ENCODE assay signal across 1 cellular context in the genomic region with DNA sequence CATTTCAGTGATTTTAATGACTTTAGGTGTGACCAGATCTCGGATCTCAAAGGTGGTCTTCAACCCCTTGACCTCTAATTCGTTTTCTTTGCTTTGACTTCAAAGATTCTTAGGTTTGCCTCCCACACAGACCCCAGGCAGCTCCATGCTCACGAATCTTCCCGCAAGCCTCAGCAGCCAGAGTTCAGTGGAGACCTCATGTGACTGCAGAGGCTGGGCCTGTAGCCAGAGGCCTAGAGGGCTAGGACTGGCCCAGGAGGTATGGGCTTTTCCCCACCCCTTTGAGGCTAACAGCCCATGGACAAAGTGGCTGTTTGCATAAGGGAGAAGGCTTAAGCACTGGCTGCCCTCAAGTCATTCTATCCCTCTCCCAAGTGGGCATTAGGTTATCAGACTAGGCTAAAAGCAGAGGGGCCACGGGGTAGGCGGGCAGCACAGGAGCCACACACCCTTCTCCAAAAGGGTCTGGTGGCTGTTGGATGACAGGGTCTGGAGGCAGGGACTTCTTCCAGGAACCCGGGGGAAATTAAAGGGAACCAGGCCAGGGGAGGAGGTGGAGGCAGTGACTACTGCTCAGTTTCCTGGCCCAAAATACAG.
TF ChIP-seq lines count a peak whose summit lies in the region.

No MANE protein-coding gene starts in this region.

TF ChIP-seq in HepG2, 621 proteins besides CTCF, POLR2A, EP300 and RAD21:
- peak; percentile 31 for TF ChIP-seq U2AF1 (optimal IDR thresholded peaks at IDR 0.05; ENCODE audit: low read depth, low read length)
- no peak for TF ChIP-seq NFYB (CRISPR knock-in tag; IDR thresholded peaks at IDR 0.05)
- TF ChIP-seq, protein P1, sequence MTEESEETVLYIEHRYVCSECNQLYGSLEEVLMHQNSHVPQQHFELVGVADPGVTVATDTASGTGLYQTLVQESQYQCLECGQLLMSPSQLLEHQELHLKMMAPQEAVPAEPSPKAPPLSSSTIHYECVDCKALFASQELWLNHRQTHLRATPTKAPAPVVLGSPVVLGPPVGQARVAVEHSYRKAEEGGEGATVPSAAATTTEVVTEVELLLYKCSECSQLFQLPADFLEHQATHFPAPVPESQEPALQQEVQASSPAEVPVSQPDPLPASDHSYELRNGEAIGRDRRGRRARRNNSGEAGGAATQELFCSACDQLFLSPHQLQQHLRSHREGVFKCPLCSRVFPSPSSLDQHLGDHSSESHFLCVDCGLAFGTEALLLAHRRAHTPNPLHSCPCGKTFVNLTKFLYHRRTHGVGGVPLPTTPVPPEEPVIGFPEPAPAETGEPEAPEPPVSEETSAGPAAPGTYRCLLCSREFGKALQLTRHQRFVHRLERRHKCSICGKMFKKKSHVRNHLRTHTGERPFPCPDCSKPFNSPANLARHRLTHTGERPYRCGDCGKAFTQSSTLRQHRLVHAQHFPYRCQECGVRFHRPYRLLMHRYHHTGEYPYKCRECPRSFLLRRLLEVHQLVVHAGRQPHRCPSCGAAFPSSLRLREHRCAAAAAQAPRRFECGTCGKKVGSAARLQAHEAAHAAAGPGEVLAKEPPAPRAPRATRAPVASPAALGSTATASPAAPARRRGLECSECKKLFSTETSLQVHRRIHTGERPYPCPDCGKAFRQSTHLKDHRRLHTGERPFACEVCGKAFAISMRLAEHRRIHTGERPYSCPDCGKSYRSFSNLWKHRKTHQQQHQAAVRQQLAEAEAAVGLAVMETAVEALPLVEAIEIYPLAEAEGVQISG (CRISPR knock-in tag; IDR thresholded peaks at IDR 0.05): no peak
- no peak for TF ChIP-seq IKZF4 (CRISPR knock-in tag; IDR thresholded peaks at IDR 0.05; ENCODE audit: borderline replicate concordance, low read depth, not compliant biosample characterization)
- TF ChIP-seq, protein P2, sequence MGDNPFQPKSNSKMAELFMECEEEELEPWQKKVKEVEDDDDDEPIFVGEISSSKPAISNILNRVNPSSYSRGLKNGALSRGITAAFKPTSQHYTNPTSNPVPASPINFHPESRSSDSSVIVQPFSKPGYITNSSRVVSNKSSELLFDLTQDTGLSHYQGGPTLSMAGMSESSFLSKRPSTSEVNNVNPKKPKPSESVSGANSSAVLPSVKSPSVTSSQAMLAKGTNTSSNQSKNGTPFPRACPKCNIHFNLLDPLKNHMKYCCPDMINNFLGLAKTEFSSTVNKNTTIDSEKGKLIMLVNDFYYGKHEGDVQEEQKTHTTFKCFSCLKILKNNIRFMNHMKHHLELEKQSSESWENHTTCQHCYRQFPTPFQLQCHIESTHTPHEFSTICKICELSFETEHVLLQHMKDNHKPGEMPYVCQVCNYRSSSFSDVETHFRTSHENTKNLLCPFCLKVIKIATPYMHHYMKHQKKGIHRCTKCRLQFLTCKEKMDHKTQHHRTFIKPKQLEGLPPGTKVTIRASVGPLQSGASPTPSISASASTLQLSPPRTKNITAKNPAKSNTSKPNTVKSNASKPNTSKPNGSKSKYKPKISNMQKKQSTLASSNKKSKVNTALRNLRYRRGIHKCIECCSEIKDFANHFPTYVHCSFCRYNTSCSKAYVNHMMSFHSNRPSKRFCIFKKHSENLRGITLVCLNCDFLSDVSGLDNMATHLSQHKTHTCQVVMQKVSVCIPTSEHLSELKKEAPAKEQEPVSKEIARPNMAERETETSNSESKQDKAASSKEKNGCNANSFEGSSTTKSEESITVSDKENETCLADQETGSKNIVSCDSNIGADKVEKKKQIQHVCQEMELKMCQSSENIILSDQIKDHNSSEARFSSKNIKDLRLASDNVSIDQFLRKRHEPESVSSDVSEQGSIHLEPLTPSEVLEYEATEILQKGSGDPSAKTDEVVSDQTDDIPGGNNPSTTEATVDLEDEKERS (CRISPR knock-in tag; IDR thresholded peaks at IDR 0.05): no peak
- no peak for TF ChIP-seq AGO1 (IDR thresholded peaks at IDR 0.05; ENCODE audit: low read depth, low read length, poor library complexity, severe bottlenecking)
- TF ChIP-seq KAT8 (CRISPR knock-in tag; IDR thresholded peaks at IDR 0.05): no peak
- no peak for TF ChIP-seq JUND (CRISPR knock-in tag; IDR thresholded peaks at IDR 0.05)
- no peak for TF ChIP-seq ZNF256 (CRISPR knock-in tag; conservative IDR thresholded peaks at IDR 0.05)
- TF ChIP-seq, protein P3, sequence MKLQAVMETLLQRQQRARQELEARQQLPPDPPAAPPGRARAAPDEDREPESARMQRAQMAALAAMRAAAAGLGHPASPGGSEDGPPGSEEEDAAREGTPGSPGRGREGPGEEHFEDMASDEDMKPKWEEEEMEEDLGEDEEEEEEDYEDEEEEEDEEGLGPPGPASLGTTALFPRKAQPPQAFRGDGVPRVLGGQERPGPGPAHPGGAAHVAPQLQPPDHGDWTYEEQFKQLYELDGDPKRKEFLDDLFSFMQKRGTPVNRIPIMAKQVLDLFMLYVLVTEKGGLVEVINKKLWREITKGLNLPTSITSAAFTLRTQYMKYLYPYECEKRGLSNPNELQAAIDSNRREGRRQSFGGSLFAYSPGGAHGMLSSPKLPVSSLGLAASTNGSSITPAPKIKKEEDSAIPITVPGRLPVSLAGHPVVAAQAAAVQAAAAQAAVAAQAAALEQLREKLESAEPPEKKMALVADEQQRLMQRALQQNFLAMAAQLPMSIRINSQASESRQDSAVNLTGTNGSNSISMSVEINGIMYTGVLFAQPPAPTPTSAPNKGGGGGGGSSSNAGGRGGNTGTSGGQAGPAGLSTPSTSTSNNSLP (IDR thresholded peaks at IDR 0.05; ENCODE audit: low read depth, low read length): no peak
- TF ChIP-seq, protein P4, sequence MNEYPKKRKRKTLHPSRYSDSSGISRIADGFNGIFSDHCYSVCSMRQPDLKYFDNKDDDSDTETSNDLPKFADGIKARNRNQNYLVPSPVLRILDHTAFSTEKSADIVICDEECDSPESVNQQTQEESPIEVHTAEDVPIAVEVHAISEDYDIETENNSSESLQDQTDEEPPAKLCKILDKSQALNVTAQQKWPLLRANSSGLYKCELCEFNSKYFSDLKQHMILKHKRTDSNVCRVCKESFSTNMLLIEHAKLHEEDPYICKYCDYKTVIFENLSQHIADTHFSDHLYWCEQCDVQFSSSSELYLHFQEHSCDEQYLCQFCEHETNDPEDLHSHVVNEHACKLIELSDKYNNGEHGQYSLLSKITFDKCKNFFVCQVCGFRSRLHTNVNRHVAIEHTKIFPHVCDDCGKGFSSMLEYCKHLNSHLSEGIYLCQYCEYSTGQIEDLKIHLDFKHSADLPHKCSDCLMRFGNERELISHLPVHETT (CRISPR knock-in tag; conservative IDR thresholded peaks at IDR 0.05): no peak
- TF ChIP-seq YEATS4 (CRISPR knock-in tag; IDR thresholded peaks at IDR 0.05; ENCODE audit: borderline replicate concordance): no peak
- no peak for TF ChIP-seq RBAK (CRISPR knock-in tag; IDR thresholded peaks at IDR 0.05)
- TF ChIP-seq, protein P5, sequence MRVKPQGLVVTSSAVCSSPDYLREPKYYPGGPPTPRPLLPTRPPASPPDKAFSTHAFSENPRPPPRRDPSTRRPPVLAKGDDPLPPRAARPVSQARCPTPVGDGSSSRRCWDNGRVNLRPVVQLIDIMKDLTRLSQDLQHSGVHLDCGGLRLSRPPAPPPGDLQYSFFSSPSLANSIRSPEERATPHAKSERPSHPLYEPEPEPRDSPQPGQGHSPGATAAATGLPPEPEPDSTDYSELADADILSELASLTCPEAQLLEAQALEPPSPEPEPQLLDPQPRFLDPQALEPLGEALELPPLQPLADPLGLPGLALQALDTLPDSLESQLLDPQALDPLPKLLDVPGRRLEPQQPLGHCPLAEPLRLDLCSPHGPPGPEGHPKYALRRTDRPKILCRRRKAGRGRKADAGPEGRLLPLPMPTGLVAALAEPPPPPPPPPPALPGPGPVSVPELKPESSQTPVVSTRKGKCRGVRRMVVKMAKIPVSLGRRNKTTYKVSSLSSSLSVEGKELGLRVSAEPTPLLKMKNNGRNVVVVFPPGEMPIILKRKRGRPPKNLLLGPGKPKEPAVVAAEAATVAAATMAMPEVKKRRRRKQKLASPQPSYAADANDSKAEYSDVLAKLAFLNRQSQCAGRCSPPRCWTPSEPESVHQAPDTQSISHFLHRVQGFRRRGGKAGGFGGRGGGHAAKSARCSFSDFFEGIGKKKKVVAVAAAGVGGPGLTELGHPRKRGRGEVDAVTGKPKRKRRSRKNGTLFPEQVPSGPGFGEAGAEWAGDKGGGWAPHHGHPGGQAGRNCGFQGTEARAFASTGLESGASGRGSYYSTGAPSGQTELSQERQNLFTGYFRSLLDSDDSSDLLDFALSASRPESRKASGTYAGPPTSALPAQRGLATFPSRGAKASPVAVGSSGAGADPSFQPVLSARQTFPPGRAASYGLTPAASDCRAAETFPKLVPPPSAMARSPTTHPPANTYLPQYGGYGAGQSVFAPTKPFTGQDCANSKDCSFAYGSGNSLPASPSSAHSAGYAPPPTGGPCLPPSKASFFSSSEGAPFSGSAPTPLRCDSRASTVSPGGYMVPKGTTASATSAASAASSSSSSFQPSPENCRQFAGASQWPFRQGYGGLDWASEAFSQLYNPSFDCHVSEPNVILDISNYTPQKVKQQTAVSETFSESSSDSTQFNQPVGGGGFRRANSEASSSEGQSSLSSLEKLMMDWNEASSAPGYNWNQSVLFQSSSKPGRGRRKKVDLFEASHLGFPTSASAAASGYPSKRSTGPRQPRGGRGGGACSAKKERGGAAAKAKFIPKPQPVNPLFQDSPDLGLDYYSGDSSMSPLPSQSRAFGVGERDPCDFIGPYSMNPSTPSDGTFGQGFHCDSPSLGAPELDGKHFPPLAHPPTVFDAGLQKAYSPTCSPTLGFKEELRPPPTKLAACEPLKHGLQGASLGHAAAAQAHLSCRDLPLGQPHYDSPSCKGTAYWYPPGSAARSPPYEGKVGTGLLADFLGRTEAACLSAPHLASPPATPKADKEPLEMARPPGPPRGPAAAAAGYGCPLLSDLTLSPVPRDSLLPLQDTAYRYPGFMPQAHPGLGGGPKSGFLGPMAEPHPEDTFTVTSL (CRISPR knock-in tag; IDR thresholded peaks at IDR 0.05; ENCODE audit: borderline replicate concordance): no peak
- peak; percentile 31; the same call in 1 of the 2 replicates for TF ChIP-seq POLR2AphosphoS5 (IDR thresholded peaks at IDR 0.05; ENCODE audit: low read depth, low read length)
- TF ChIP-seq SRSF9 (IDR thresholded peaks at IDR 0.05; ENCODE audit: borderline replicate concordance, insufficient read depth, low read depth, low read length, poor library complexity, severe bottlenecking): no peak
- no peak for TF ChIP-seq TEAD3 (CRISPR knock-in tag; optimal IDR thresholded peaks at IDR 0.05; ENCODE audit: borderline replicate concordance)
- TF ChIP-seq RBFOX2 (IDR thresholded peaks at IDR 0.05; ENCODE audit: low read depth, low read length): peak; percentile 10; the same call in 1 of the 2 replicates
- TF ChIP-seq, protein P6, sequence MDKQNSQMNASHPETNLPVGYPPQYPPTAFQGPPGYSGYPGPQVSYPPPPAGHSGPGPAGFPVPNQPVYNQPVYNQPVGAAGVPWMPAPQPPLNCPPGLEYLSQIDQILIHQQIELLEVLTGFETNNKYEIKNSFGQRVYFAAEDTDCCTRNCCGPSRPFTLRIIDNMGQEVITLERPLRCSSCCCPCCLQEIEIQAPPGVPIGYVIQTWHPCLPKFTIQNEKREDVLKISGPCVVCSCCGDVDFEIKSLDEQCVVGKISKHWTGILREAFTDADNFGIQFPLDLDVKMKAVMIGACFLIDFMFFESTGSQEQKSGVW (CRISPR knock-in tag; IDR thresholded peaks at IDR 0.05; ENCODE audit: borderline replicate concordance): no peak
- TF ChIP-seq, protein P7, sequence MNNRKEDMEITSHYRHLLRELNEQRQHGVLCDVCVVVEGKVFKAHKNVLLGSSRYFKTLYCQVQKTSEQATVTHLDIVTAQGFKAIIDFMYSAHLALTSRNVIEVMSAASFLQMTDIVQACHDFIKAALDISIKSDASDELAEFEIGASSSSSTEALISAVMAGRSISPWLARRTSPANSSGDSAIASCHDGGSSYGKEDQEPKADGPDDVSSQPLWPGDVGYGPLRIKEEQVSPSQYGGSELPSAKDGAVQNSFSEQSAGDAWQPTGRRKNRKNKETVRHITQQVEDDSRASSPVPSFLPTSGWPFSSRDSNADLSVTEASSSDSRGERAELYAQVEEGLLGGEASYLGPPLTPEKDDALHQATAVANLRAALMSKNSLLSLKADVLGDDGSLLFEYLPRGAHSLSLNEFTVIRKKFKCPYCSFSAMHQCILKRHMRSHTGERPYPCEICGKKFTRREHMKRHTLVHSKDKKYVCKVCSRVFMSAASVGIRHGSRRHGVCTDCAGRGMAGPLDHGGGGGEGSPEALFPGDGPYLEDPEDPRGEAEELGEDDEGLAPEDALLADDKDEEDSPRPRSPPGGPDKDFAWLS (CRISPR knock-in tag; IDR thresholded peaks at IDR 0.05; ENCODE audit: borderline replicate concordance): no peak
- TF ChIP-seq, protein P8, sequence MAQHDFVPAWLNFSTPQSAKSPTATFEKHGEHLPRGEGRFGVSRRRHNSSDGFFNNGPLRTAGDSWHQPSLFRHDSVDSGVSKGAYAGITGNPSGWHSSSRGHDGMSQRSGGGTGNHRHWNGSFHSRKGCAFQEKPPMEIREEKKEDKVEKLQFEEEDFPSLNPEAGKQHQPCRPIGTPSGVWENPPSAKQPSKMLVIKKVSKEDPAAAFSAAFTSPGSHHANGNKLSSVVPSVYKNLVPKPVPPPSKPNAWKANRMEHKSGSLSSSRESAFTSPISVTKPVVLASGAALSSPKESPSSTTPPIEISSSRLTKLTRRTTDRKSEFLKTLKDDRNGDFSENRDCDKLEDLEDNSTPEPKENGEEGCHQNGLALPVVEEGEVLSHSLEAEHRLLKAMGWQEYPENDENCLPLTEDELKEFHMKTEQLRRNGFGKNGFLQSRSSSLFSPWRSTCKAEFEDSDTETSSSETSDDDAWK (CRISPR knock-in tag; IDR thresholded peaks at IDR 0.05): no peak
- TF ChIP-seq RBM22 (optimal IDR thresholded peaks at IDR 0.05; ENCODE audit: low read length): peak; percentile 16
- TF ChIP-seq ZFY (CRISPR knock-in tag; IDR thresholded peaks at IDR 0.05): peak; percentile 19; the same call in 1 of the 2 replicates
- TF ChIP-seq GTF2F1 (IDR thresholded peaks at IDR 0.05; ENCODE audit: low read length): no peak
- TF ChIP-seq ZBTB7A (CRISPR knock-in tag; IDR thresholded peaks at IDR 0.05): no peak
- peak; percentile 20; the same call in 1 of the 2 replicates for TF ChIP-seq POLR2G (IDR thresholded peaks at IDR 0.05; ENCODE audit: low read depth, low read length)
- no peak for TF ChIP-seq XBP1 (CRISPR knock-in tag; IDR thresholded peaks at IDR 0.05)
